In genomic region chr13:113076681-113077401, GRCh38 we compare ENCODE assay signal across 2 cellular contexts.
TF ChIP-seq lines count a peak whose summit lies in the region.

No MANE protein-coding gene starts in this region.

TF ChIP-seq in GM23338, 12 proteins besides CTCF, POLR2A, EP300 and RAD21 (continued from another document):
- TF ChIP-seq EZH2 (IDR thresholded peaks at IDR 0.05; ENCODE audit: low read depth, unreplicated experiment) (no peak), EZH2phosphoT487 (IDR thresholded peaks at IDR 0.05; ENCODE audit: unreplicated experiment) (no peak), STAT1 (IDR thresholded peaks at IDR 0.05; ENCODE audit: unreplicated experiment) (no peak), ZNF331 (CRISPR knock-in tag; IDR thresholded peaks at IDR 0.05; ENCODE audit: low read depth) (no peak), ZNF114 (CRISPR knock-in tag; IDR thresholded peaks at IDR 0.05) (no peak), ETS1 (IDR thresholded peaks at IDR 0.05) (no peak), REST (IDR thresholded peaks at IDR 0.05; ENCODE audit: unreplicated experiment) (no peak), ZNF462 (CRISPR knock-in tag; IDR thresholded peaks at IDR 0.05) (no peak), CREB1 (CRISPR knock-in tag; IDR thresholded peaks at IDR 0.05; ENCODE audit: low read depth) (no peak), NANOG (IDR thresholded peaks at IDR 0.05; ENCODE audit: borderline replicate concordance) (no peak)
TF ChIP-seq in GM23338: peak in this region for 0.

TF ChIP-seq in IMR-90, 13 proteins besides CTCF, POLR2A, EP300 and RAD21 (continued from another document):
- TF ChIP-seq MXI1 (IDR thresholded peaks at IDR 0.05; ENCODE audit: borderline replicate concordance, low read depth, low read length) = no peak
- no peak for TF ChIP-seq ELK1 (IDR thresholded peaks at IDR 0.05; ENCODE audit: borderline replicate concordance, low read depth, low read length)
- TF ChIP-seq CEBPB (IDR thresholded peaks at IDR 0.05; ENCODE audit: low read depth, low read length) = no peak
- TF ChIP-seq NFE2L2 (IDR thresholded peaks at IDR 0.05; ENCODE audit: low read depth, low read length) = no peak
- no peak for TF ChIP-seq USF2 (IDR thresholded peaks at IDR 0.05; ENCODE audit: low read depth, low read length)
- TF ChIP-seq RCOR1 (IDR thresholded peaks at IDR 0.05; ENCODE audit: insufficient replicate concordance, low read length) = no peak
- TF ChIP-seq MAZ (IDR thresholded peaks at IDR 0.05; ENCODE audit: borderline replicate concordance, low read depth, low read length) = no peak
